1 cellular context compared by ENCODE assay signal in the genomic region with DNA sequence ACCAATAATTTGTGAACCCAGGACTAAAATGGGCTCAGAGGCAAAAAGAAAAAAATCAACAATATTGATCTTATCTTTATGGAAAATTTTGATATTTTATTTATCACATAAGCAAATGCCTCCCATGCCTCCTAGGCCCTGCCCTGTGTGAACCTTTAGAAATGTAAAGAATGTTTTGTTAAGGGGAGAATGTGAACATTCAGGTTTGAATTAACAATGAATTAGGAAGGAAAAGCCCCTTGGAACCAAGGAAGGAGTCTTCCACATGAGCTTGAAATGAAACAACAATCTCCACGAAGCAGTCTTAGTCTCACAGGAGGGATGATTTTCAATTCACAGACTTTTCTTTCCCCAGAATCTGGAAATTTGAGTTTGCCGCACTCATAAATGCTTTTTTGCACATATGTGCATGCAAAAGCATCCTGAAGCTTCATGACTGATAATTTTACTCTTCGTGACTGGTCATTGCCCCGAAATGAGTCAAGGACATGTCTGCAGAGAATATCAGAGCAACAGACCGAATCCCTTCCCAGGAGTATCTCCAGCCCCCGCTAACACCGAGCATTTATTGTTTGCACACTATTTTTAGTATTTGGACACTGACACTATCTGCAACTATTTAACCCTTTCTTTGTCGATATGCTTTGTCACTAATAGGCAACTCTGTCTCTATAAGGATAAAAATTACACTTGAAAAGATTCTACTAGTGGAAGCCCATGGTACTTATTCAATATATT.
TF ChIP-seq lines count a peak whose summit lies in the region.

No MANE protein-coding gene starts in this region.

TF ChIP-seq in H1, 55 proteins besides CTCF, POLR2A, EP300 and RAD21 (continued from another document):
- peak in 1 of 2 experiments; percentile 29 for TF ChIP-seq BCL11A (IDR thresholded peaks at IDR 0.05; ENCODE audit: low read depth in 2 of 2, low read length in 2 of 2)
- no peak for TF ChIP-seq TBP (IDR thresholded peaks at IDR 0.05; ENCODE audit: low read depth, low read length)
- TF ChIP-seq TCF12 (IDR thresholded peaks at IDR 0.05; ENCODE audit: low read depth, low read length) = no peak
- TF ChIP-seq SP2 (IDR thresholded peaks at IDR 0.05; ENCODE audit: low read length) = no peak
- TF ChIP-seq, protein P1, sequence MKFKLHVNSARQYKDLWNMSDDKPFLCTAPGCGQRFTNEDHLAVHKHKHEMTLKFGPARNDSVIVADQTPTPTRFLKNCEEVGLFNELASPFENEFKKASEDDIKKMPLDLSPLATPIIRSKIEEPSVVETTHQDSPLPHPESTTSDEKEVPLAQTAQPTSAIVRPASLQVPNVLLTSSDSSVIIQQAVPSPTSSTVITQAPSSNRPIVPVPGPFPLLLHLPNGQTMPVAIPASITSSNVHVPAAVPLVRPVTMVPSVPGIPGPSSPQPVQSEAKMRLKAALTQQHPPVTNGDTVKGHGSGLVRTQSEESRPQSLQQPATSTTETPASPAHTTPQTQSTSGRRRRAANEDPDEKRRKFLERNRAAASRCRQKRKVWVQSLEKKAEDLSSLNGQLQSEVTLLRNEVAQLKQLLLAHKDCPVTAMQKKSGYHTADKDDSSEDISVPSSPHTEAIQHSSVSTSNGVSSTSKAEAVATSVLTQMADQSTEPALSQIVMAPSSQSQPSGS (IDR thresholded peaks at IDR 0.05; ENCODE audit: low read length) = no peak
- no peak for TF ChIP-seq TAF7 (optimal IDR thresholded peaks at IDR 0.05; ENCODE audit: borderline replicate concordance, low read depth, low read length)
- TF ChIP-seq SUZ12 (IDR thresholded peaks at IDR 0.05; ENCODE audit: low read length) = no peak
- peak; percentile 92 for TF ChIP-seq ASH2L (IDR thresholded peaks at IDR 0.05; ENCODE audit: low read length)
- no peak for TF ChIP-seq JUN (IDR thresholded peaks at IDR 0.05; ENCODE audit: low read depth, low read length)
- no peak for TF ChIP-seq KDM4A (IDR thresholded peaks at IDR 0.05; ENCODE audit: low read depth, low read length, severe bottlenecking)
- no peak for TF ChIP-seq KDM5A (IDR thresholded peaks at IDR 0.05; ENCODE audit: low read length)
- TF ChIP-seq, protein P2, sequence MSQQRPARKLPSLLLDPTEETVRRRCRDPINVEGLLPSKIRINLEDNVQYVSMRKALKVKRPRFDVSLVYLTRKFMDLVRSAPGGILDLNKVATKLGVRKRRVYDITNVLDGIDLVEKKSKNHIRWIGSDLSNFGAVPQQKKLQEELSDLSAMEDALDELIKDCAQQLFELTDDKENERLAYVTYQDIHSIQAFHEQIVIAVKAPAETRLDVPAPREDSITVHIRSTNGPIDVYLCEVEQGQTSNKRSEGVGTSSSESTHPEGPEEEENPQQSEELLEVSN (IDR thresholded peaks at IDR 0.05) = no peak
- no peak for TF ChIP-seq RNF2 (IDR thresholded peaks at IDR 0.05; ENCODE audit: borderline replicate concordance, low read depth, low read length, missing control alignments, poor library complexity, severe bottlenecking)
- TF ChIP-seq TEAD4 (IDR thresholded peaks at IDR 0.05; ENCODE audit: low read depth, low read length) = peak; percentile 91
- no peak for TF ChIP-seq POU5F1 (IDR thresholded peaks at IDR 0.05; ENCODE audit: low read depth, low read length)
- TF ChIP-seq, protein P3, sequence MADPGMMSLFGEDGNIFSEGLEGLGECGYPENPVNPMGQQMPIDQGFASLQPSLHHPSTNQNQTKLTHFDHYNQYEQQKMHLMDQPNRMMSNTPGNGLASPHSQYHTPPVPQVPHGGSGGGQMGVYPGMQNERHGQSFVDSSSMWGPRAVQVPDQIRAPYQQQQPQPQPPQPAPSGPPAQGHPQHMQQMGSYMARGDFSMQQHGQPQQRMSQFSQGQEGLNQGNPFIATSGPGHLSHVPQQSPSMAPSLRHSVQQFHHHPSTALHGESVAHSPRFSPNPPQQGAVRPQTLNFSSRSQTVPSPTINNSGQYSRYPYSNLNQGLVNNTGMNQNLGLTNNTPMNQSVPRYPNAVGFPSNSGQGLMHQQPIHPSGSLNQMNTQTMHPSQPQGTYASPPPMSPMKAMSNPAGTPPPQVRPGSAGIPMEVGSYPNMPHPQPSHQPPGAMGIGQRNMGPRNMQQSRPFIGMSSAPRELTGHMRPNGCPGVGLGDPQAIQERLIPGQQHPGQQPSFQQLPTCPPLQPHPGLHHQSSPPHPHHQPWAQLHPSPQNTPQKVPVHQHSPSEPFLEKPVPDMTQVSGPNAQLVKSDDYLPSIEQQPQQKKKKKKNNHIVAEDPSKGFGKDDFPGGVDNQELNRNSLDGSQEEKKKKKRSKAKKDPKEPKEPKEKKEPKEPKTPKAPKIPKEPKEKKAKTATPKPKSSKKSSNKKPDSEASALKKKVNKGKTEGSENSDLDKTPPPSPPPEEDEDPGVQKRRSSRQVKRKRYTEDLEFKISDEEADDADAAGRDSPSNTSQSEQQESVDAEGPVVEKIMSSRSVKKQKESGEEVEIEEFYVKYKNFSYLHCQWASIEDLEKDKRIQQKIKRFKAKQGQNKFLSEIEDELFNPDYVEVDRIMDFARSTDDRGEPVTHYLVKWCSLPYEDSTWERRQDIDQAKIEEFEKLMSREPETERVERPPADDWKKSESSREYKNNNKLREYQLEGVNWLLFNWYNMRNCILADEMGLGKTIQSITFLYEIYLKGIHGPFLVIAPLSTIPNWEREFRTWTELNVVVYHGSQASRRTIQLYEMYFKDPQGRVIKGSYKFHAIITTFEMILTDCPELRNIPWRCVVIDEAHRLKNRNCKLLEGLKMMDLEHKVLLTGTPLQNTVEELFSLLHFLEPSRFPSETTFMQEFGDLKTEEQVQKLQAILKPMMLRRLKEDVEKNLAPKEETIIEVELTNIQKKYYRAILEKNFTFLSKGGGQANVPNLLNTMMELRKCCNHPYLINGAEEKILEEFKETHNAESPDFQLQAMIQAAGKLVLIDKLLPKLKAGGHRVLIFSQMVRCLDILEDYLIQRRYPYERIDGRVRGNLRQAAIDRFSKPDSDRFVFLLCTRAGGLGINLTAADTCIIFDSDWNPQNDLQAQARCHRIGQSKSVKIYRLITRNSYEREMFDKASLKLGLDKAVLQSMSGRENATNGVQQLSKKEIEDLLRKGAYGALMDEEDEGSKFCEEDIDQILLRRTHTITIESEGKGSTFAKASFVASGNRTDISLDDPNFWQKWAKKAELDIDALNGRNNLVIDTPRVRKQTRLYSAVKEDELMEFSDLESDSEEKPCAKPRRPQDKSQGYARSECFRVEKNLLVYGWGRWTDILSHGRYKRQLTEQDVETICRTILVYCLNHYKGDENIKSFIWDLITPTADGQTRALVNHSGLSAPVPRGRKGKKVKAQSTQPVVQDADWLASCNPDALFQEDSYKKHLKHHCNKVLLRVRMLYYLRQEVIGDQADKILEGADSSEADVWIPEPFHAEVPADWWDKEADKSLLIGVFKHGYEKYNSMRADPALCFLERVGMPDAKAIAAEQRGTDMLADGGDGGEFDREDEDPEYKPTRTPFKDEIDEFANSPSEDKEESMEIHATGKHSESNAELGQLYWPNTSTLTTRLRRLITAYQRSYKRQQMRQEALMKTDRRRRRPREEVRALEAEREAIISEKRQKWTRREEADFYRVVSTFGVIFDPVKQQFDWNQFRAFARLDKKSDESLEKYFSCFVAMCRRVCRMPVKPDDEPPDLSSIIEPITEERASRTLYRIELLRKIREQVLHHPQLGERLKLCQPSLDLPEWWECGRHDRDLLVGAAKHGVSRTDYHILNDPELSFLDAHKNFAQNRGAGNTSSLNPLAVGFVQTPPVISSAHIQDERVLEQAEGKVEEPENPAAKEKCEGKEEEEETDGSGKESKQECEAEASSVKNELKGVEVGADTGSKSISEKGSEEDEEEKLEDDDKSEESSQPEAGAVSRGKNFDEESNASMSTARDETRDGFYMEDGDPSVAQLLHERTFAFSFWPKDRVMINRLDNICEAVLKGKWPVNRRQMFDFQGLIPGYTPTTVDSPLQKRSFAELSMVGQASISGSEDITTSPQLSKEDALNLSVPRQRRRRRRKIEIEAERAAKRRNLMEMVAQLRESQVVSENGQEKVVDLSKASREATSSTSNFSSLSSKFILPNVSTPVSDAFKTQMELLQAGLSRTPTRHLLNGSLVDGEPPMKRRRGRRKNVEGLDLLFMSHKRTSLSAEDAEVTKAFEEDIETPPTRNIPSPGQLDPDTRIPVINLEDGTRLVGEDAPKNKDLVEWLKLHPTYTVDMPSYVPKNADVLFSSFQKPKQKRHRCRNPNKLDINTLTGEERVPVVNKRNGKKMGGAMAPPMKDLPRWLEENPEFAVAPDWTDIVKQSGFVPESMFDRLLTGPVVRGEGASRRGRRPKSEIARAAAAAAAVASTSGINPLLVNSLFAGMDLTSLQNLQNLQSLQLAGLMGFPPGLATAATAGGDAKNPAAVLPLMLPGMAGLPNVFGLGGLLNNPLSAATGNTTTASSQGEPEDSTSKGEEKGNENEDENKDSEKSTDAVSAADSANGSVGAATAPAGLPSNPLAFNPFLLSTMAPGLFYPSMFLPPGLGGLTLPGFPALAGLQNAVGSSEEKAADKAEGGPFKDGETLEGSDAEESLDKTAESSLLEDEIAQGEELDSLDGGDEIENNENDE (IDR thresholded peaks at IDR 0.05; ENCODE audit: insufficient replicate concordance, low read length) = peak; percentile 58
